Comparison of ENCODE assay signal across 16 cellular contexts in the genomic region with DNA sequence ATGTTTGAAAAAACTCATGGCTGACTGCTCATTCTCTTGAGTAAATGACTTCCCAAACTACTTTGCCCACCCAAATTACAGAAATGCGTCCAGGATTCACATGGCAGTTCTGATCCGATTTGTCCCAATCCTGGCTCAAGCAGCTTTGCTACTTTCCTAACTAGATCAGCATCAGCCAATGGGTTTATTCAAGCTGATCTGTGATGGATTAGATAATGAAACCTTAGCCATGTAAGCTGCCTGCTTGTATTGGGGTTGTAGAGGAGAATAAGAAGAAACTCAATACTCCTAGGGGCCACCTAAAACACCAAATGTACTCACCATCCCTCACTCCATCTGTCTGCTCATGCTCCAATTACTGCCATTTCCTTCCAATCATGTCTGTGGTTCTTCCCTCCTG. TPM values are rescaled to one million over a fixed set of nuclear protein-coding genes. Genes with fewer than 3 reads are reported as not detected.
A peak's percentile ranks its signal among the peaks of the same experiment; 100 is the strongest.
DNase-seq lines count a peak whose midpoint lies in the region; ATAC-seq and TF ChIP-seq lines count a peak whose summit lies in the region.
"Had no signal": no experiment of that assay in that cellular context is flagged by ENCODE, and none has a peak within 500 bp of the region (broad histone marks: within the 10 kb centered on the region; RNA-seq: fewer than 3 reads in every experiment).

No MANE protein-coding gene starts in this region.

- H2AFZ ChIP-seq in H9 (ENCODE audit: low read length) (no peak overlapping the region), OCI-LY7 (ENCODE audit: low read length) (no peak overlapping the region)

- H3K36me3 ChIP-seq in OCI-LY7 (ENCODE audit: insufficient read depth, low read length) (peaks cover 17% of the 10 kb centered on the region), stomach (no peaks in the 10 kb centered on the region)

- H3K4me1 ChIP-seq in H9 (ENCODE audit: insufficient read depth, low read length) (peaks cover 2% of the 10 kb centered on the region; the same call in 1 of the 2 replicates), OCI-LY7 (ENCODE audit: insufficient read depth, low read length, poor library complexity, severe bottlenecking) (peaks cover 68% of the 10 kb centered on the region), stomach (peaks cover 27 to 87% (median 49%) of the 10 kb centered on the region in 4 donors)

- H2AK5ac ChIP-seq in H9 (ENCODE audit: insufficient read length, low read length), result no peak overlapping the region

- H3K27ac ChIP-seq in H9 (ENCODE audit: insufficient read length, low read depth, low read length) (no peak overlapping the region), OCI-LY7 (ENCODE audit: low read depth, low read length, poor library complexity, severe bottlenecking) (peak overlapping the region; percentile 63), stomach (peak overlapping the region in 4 of 5 donors; percentile 38 to 68 (median 61))

- no peak overlapping the region for H2BK120ac ChIP-seq in H9 (ENCODE audit: low read depth, low read length, poor library complexity, severe bottlenecking)

- H3K9me3 Mint-ChIP-seq in H9 (peaks cover 0 to 2% of the 10 kb centered on the region in 2 experiments; a peak in 2 of 5 replicates), glutamatergic neuron (ENCODE audit: unreplicated experiment) (peaks cover 3% of the 10 kb centered on the region)
- H3K9me3 Mint-ChIP-seq: dendritic cell treated with granulocyte-macrophage colony-stimulating factor and Interleukin-4, amounts not matched to agents 40 ng/mL and 50 ng/mL, for 4 days had no signal

- H3K23ac ChIP-seq in H9 (ENCODE audit: insufficient read length, low read depth, low read length), result no peak overlapping the region

- no CpG with 5 or more reads among the region's 2 CpGs for WGBS in H9 (ENCODE audit: extremely low coverage, insufficient read length, low lambda C conversion rate)
- 49 to 67% (median 63%) methylated on average over 2 of the region's 2 CpGs for WGBS in stomach, 5 donors

- H3K79me1 ChIP-seq in H9 (ENCODE audit: insufficient read depth, low read depth, low read length, poor library complexity, severe bottlenecking), result peaks cover 5% of the 10 kb centered on the region

- no peak overlapping the region for H2BK20ac ChIP-seq in H9 (ENCODE audit: low read depth, low read length, poor library complexity, severe bottlenecking)

- H3K4ac ChIP-seq in H9 (ENCODE audit: low read depth, low read length), result no peak overlapping the region

- TF ChIP-seq EP300 in stomach (IDR thresholded peaks at IDR 0.05), result no peak

- no peaks in the 10 kb centered on the region for H4K20me1 ChIP-seq in H9 (ENCODE audit: control insufficient read depth, insufficient read depth, insufficient read length)
- no peaks in the 10 kb centered on the region for H4K20me1 ChIP-seq in OCI-LY7 (ENCODE audit: insufficient read depth, low read length)

- peak overlapping the region; percentile 2 for H3K4me3 ChIP-seq in OCI-LY7 (ENCODE audit: low read depth, low read length, poor library complexity, severe bottlenecking)
- H3K4me3 ChIP-seq in stomach, result no peak overlapping the region
- H3K4me3 ChIP-seq: lung, MG63 had no signal

- H3K18ac ChIP-seq in H9 (ENCODE audit: insufficient read length, low read depth, low read length), result no peak overlapping the region

- H2BK15ac ChIP-seq in H9 (ENCODE audit: low read depth, low read length), result no peak overlapping the region

- H3K36me3 Mint-ChIP-seq in H9 (ENCODE audit: insufficient read depth in 1 of 3, low read depth in 3 of 3) (peaks cover 12 to 27% (median 25%) of the 10 kb centered on the region in 3 experiments), glutamatergic neuron (ENCODE audit: unreplicated experiment) (no peaks in the 10 kb centered on the region)

- no peak overlapping the region for H2BK12ac ChIP-seq in H9 (ENCODE audit: insufficient read length, low read depth, low read length)

- TF ChIP-seq POLR2A in stomach (IDR thresholded peaks at IDR 0.05), result no peak

- H3K4me3 Mint-ChIP-seq in H9 (no peak overlapping the region), glutamatergic neuron (ENCODE audit: unreplicated experiment) (peak overlapping the region; percentile 11)
- H3K4me3 Mint-ChIP-seq: dendritic cell treated with granulocyte-macrophage colony-stimulating factor and Interleukin-4, amounts not matched to agents 40 ng/mL and 50 ng/mL, for 4 days had no signal

- H3K9me3 ChIP-seq in H9 (ENCODE audit: control insufficient read depth, low read depth, low read length) (no peaks in the 10 kb centered on the region), OCI-LY7 (ENCODE audit: low read length) (no peaks in the 10 kb centered on the region), stomach (no peaks in the 10 kb centered on the region)

- CTCF ChIA-PET in OCI-LY7 (lab: Charles Lee; ENCODE audit: unreplicated experiment), result no interaction called here

- H3K27me3 ChIP-seq in H9 (ENCODE audit: insufficient read depth, low read length), result no peaks in the 10 kb centered on the region
- H3K27me3 ChIP-seq in stomach, result no peaks in the 10 kb centered on the region
- H3K27me3 ChIP-seq: MG63 had no signal

- H3K4me1 Mint-ChIP-seq in H9, result peaks cover 40 to 45% of the 10 kb centered on the region in 2 experiments
- peaks cover 48% of the 10 kb centered on the region for H3K4me1 Mint-ChIP-seq in glutamatergic neuron (ENCODE audit: low read depth, unreplicated experiment)

- TF ChIP-seq CTCF in H9 (conservative IDR thresholded peaks at IDR 0.05) (no peak), OCI-LY7 (conservative IDR thresholded peaks at IDR 0.05; ENCODE audit: low read length) (no peak), glutamatergic neuron (IDR thresholded peaks at IDR 0.05; ENCODE audit: partially characterized antibody, unreplicated experiment) (no peak), stomach (IDR thresholded peaks at IDR 0.05) (no peak)

- no peaks in the 10 kb centered on the region for H3K27me3 Mint-ChIP-seq in H9 (ENCODE audit: low read depth)
- no peaks in the 10 kb centered on the region for H3K27me3 Mint-ChIP-seq in glutamatergic neuron (ENCODE audit: unreplicated experiment)

- ATAC-seq in GM21367 (IDR thresholded peaks at IDR 0.05; ENCODE audit: unreplicated experiment) (no peak), GM21515 (IDR thresholded peaks at IDR 0.05; ENCODE audit: unreplicated experiment) (no peak)
- ATAC-seq: right cardiac atrium had no signal

- peaks cover 22% of the 10 kb centered on the region; the same call in 1 of the 2 replicates for H3K79me2 ChIP-seq in H9 (ENCODE audit: insufficient read depth, low read length)
- peaks cover 70% of the 10 kb centered on the region for H3K79me2 ChIP-seq in OCI-LY7 (ENCODE audit: insufficient read depth, low read depth, low read length)

- no peak overlapping the region for H3K9ac ChIP-seq in H9 (ENCODE audit: extremely low read depth, insufficient read length, low read length)

- no peaks in the 10 kb centered on the region for H3K23me2 ChIP-seq in H9 (ENCODE audit: insufficient read length, low read depth, low read length, poor library complexity, severe bottlenecking)

- no peak overlapping the region for H4K8ac ChIP-seq in H9 (replicated peaks; ENCODE audit: insufficient read length, low read depth, low read length)

- H3K27ac Mint-ChIP-seq in H9 (peak overlapping the region in 2 of 3 experiments; percentile 8 to 64; a peak in 3 of 7 replicates), glutamatergic neuron (ENCODE audit: unreplicated experiment) (peak overlapping the region; percentile 84)
- H3K27ac Mint-ChIP-seq: dendritic cell treated with granulocyte-macrophage colony-stimulating factor and Interleukin-4, amounts not matched to agents 40 ng/mL and 50 ng/mL, for 4 days had no signal

- H3K56ac ChIP-seq in H9 (ENCODE audit: insufficient read length, low read depth, low read length), result no peak overlapping the region

- POLR2A ChIA-PET in OCI-LY7 (lab: Charles Lee), result no interaction called here

- H3K4me2 ChIP-seq in H9 (ENCODE audit: insufficient read depth, insufficient read length, low read length) (no peak overlapping the region), OCI-LY7 (ENCODE audit: low read length) (peak overlapping the region; percentile 55)

- no peak overlapping the region for H4K91ac ChIP-seq in H9 (ENCODE audit: insufficient read length, low read depth, low read length)

- H3T11ph ChIP-seq in H9 (ENCODE audit: low read length), result no peak overlapping the region

- no peaks in the 10 kb centered on the region for H3K9me2 ChIP-seq in OCI-LY7 (ENCODE audit: insufficient read depth, low read length)

- DNase-seq in H9, result no peak
- DNase-seq in OCI-LY7 (ENCODE audit: low spot score), result peak; percentile 27
- DNase-seq in glutamatergic neuron, result no peak
- DNase-seq in stomach, result no peak
- DNase-seq in NCI-H2029 (lab: John Stamatoyannopoulos, UW), result no peak
- no peak for DNase-seq in effector CD8-positive, alpha-beta T cell (lab: John Stamatoyannopoulos, UW)
- DNase-seq: activated CD4-positive, CD25-positive, alpha-beta regulatory T cell; activated effector memory CD4-positive, alpha-beta T cell treated with Interleukin-2 at 50 U/mL for 16 hours; COR-L47; MG63; NCI-H526; right cardiac atrium had no signal

- H4K5ac ChIP-seq in H9 (ENCODE audit: insufficient read length, low read depth, low read length), result no peak overlapping the region

- no TSS peak for BruUV-seq in OCI-LY7 (replicated peaks; lab: Mats Ljungman, UMichigan)

- H3K14ac ChIP-seq in H9 (ENCODE audit: insufficient read depth, low read length), result no peak overlapping the region

- intact Hi-C loops in OCI-LY7 (cut with micrococcal nuclease; ENCODE audit: unreplicated experiment), result no loop called here
- intact Hi-C loops in stomach (cut with DNase I; ENCODE audit: low total_unique reads), result no loop called here

- H2BK5ac ChIP-seq in H9 (ENCODE audit: insufficient read length, low read length), result no peak overlapping the region

RNA-seq across cellular contexts. Expression of a gene that starts 7.0 kb away (rescaled TPM):
- total RNA-seq in H9 (2021) (82.3 and 84.7 TPM in 2 replicates), OCI-LY7 (2022) (54.3 and 55.4 TPM in 2 replicates), glutamatergic neuron (ENCODE audit: unreplicated experiment) (380 TPM), stomach (100 to 1,000 TPM in 1 of 5 donors, 10 to 100 TPM in 4; 41.4 to 176 (median 64.9) TPM)
- total RNA-seq in OCI-LY7 (2014; rRNA removed; shearing (Covaris generic)), result 74.3 and 78.7 TPM in 2 replicates
- polyA plus RNA-seq in stomach, result 10 to 100 TPM; 14.9 to 26.6 (median 21.5) TPM
